In genomic region chr17:57470906-57471305, GRCh38 we compare ENCODE assay signal across 1 cellular context.
TF ChIP-seq lines count a peak whose summit lies in the region.

No MANE protein-coding gene starts in this region.

TF ChIP-seq in HCT116, 20 proteins besides CTCF, POLR2A, EP300 and RAD21 (continued from another document):
- TF ChIP-seq ELF1 (IDR thresholded peaks at IDR 0.05; ENCODE audit: borderline replicate concordance, low read depth) = no peak
- TF ChIP-seq ZFX (IDR thresholded peaks at IDR 0.05) = no peak
- no peak for TF ChIP-seq CEBPB (IDR thresholded peaks at IDR 0.05; ENCODE audit: low read depth)
- no peak for TF ChIP-seq EZH2 (IDR thresholded peaks at IDR 0.05)
- TF ChIP-seq MAX (IDR thresholded peaks at IDR 0.05) = no peak
- TF ChIP-seq TCF7L2 (IDR thresholded peaks at IDR 0.05; ENCODE audit: borderline replicate concordance, extremely low read depth, insufficient read depth, insufficient read length) = no peak
- TF ChIP-seq ZNF274 (IDR thresholded peaks at IDR 0.05; ENCODE audit: low read depth, low read length) = no peak
